Comparison of ENCODE assay signal across 11 cellular contexts in the genomic region with DNA sequence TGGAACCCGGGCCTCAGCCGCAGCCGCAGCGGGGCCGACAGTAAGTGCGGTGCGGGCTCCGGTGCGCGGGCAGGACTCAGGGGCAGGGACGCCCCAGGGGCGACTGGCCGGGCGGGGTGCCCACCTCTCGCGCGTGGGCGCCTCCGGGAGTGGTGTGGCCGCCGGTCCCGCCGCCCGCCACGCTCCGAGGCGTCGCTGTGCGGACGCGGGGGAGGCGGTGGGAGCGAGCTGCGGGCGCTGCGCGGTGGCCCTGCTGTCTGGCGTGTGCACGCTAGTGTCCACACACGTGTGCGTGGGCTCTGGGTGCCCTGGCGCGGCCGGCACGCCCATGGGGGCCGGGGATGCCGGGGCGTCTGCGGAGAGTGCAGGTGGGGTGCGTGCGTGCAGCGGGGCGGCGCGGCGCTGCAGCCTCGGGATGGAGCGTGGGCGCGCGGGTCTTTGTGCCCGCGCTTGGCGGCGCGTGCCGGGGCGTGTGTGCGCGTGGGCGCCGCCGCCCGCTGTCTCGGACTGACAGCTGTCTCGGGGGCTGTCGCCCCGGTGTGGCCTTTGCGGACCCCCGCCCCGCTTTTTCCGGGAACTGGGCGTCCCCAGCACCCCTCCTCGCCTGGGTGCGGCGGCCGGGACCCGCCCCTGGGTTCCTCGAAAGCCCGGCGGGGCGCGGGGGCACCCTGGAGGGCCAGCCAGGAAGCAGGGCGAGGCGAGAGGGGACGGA. TPM values are rescaled to one million over a fixed set of nuclear protein-coding genes. Genes with fewer than 3 reads are reported as not detected.
DNase-seq lines count a peak whose midpoint lies in the region; ATAC-seq, FAIRE-seq and TF ChIP-seq lines count a peak whose summit lies in the region.
"Had no signal": no experiment of that assay in that cellular context is flagged by ENCODE, and none has a peak within 500 bp of the region (broad histone marks: within the 10 kb centered on the region; RNA-seq: fewer than 3 reads in every experiment).

No MANE protein-coding gene starts in this region.

- no peak for TF ChIP-seq RAD21 in HepG2 (CRISPR knock-in tag; IDR thresholded peaks at IDR 0.05)

- H2AFZ ChIP-seq in HepG2 (ENCODE audit: low read length) = no peak overlapping the region

- CTCF ChIA-PET in HepG2 (lab: Yijun Ruan, JAX; ENCODE audit: low intra/inter-chr PET ratio, low total read pairs) = no interaction called here

- H3K27ac ChIP-seq in HepG2 (ENCODE audit: extremely low read length, insufficient read depth, low read length) (no peak overlapping the region), right lobe of liver (no peak overlapping the region), dorsolateral prefrontal cortex (peak overlapping the region in 56 of 59 donors; percentile 32 to 92 (median 80)), vagina (no peak overlapping the region)

- H3K4me1 ChIP-seq in HepG2 (ENCODE audit: insufficient read depth, low read length) (0 out of 2 replicates have a peak, but pooled peaks cover 13% of the 10 kb centered on the region), right lobe of liver (peaks cover 0 to 12% (median 0%) of the 10 kb centered on the region in 4 donors), mucosa of stomach (ENCODE audit: control insufficient read depth, insufficient read depth, low read length) (peaks cover 16% of the 10 kb centered on the region), vagina (peaks cover 20% of the 10 kb centered on the region)

- TF ChIP-seq EP300 in HepG2 (IDR thresholded peaks at IDR 0.05; ENCODE audit: low read depth in 2 of 2, low read length in 2 of 2) = no peak
- no peak for TF ChIP-seq EP300 in HepG2 (CRISPR knock-in tag; IDR thresholded peaks at IDR 0.05; ENCODE audit: borderline replicate concordance)

- TF ChIP-seq POLR2A in HepG2 (IDR thresholded peaks at IDR 0.05; ENCODE audit: insufficient read depth in 1 of 2, low read depth in 2 of 2, low read length in 2 of 2) (no peak), right lobe of liver (IDR thresholded peaks at IDR 0.05) (no peak), vagina (IDR thresholded peaks at IDR 0.05) (no peak)

- POLR2A ChIA-PET in HepG2 (lab: Yijun Ruan, JAX) = interaction anchor here (0.5 kb wide), 1 partner anchor 103 kb away, joined by 3 read pairs; no protein-coding TSS in a partner anchor

- H3K4me3 ChIP-seq in HepG2 (replicated peaks in 1 of 3; ENCODE audit: insufficient read depth in 1 of 3, low read depth in 2 of 3, low read length in 3 of 3) (peak overlapping the region; percentile 16 to 61 (median 26); a peak in 4 of 6 replicates), right lobe of liver (peak overlapping the region in 1 of 3 donors; percentile 1), dorsolateral prefrontal cortex (peak overlapping the region; percentile 16 to 71 (median 58)), mucosa of stomach (ENCODE audit: low read length) (no peak overlapping the region), vagina (peak overlapping the region; percentile 31 to 39)

- WGBS in HepG2 (ENCODE audit: low lambda C conversion rate) = no CpG with 5 or more reads among the region's 96 CpGs
- WGBS in right lobe of liver (ENCODE audit: insufficient coverage, low coverage, low lambda C conversion rate, missing lambda C conversion rate) = no CpG with 5 or more reads among the region's 96 CpGs

- BruUV-seq in HepG2 (replicated peaks; lab: Mats Ljungman, UMichigan) = no TSS peak

- ATAC-seq in HepG2 (peak; percentile 17; the same call in 2 of the 3 replicates), right lobe of liver (no peak), HG03565 (IDR thresholded peaks at IDR 0.05; ENCODE audit: unreplicated experiment) (no peak), HG03521 (IDR thresholded peaks at IDR 0.05; ENCODE audit: unreplicated experiment) (no peak)

- in situ Hi-C loops in HepG2 (cut with HindIII; ENCODE audit: extremely low pct_ligation_motif_present, low pct_unique_long_range_greater_than_20kb) = no loop called here

- peak overlapping the region; percentile 60 for H3K4me2 ChIP-seq in HepG2 (ENCODE audit: low read depth, low read length)

- no peak for TF ChIP-seq CTCF in HepG2 (CRISPR knock-in tag; IDR thresholded peaks at IDR 0.05)
- no peak for TF ChIP-seq CTCF in right lobe of liver (IDR thresholded peaks at IDR 0.05)
- peak in 3 of 56 donors; percentile 7 to 12 (median 12) for TF ChIP-seq CTCF in dorsolateral prefrontal cortex (IDR thresholded peaks at IDR 0.05 in 54 of 56, conservative IDR thresholded peaks at IDR 0.05 in 2 of 56; ENCODE audit: low read depth in 1 of 56, partially characterized antibody in 56 of 56)
- no peak for TF ChIP-seq CTCF in vagina (IDR thresholded peaks at IDR 0.05)

- intact Hi-C loops in HepG2 (cut with micrococcal nuclease; ENCODE audit: unreplicated experiment) = no loop called here
- intact Hi-C loops in right lobe of liver (cut with DNase I) = no loop called here
- intact Hi-C loops in dorsolateral prefrontal cortex (cut with DNase I) = no loop called here
- intact Hi-C loops in vagina (cut with DNase I) = no loop called here

- no peaks in the 10 kb centered on the region for H4K20me1 ChIP-seq in HepG2 (ENCODE audit: insufficient read depth, low read length)

- H3K9me3 ChIP-seq in HepG2 (ENCODE audit: low read length) = no peaks in the 10 kb centered on the region
- no peaks in the 10 kb centered on the region for H3K9me3 ChIP-seq in right lobe of liver
- H3K9me3 ChIP-seq in mucosa of stomach (ENCODE audit: control insufficient read depth, low read length) = no peaks in the 10 kb centered on the region
- no peaks in the 10 kb centered on the region for H3K9me3 ChIP-seq in vagina

- H3K36me3 ChIP-seq in HepG2 (replicated peaks in 1 of 2; ENCODE audit: control insufficient read depth in 1 of 2, insufficient read depth in 2 of 2, low read length in 2 of 2) (no peaks in the 10 kb centered on the region), right lobe of liver (no peaks in the 10 kb centered on the region), mucosa of stomach (ENCODE audit: control insufficient read depth, insufficient read depth, low read length) (no peaks in the 10 kb centered on the region), vagina (no peaks in the 10 kb centered on the region)

- H3K9ac ChIP-seq in HepG2 (ENCODE audit: insufficient read depth, low read depth, low read length) = no peak overlapping the region
- peak overlapping the region; percentile 15 for H3K9ac ChIP-seq in mucosa of stomach (ENCODE audit: low read length)

- no peaks in the 10 kb centered on the region for H3K79me2 ChIP-seq in HepG2 (ENCODE audit: insufficient read depth, low read length)

- H3K27me3 ChIP-seq in HepG2 (ENCODE audit: control insufficient read depth in 1 of 2, insufficient read depth in 2 of 2, low read length in 2 of 2) = peaks cover 22 to 63% of the 10 kb centered on the region in 2 experiments
- peaks cover 0 to 13% of the 10 kb centered on the region in 2 donors for H3K27me3 ChIP-seq in right lobe of liver
- peaks cover 0 to 24% (median 0%) of the 10 kb centered on the region in 45 donors for H3K27me3 ChIP-seq in dorsolateral prefrontal cortex
- peaks cover 63% of the 10 kb centered on the region for H3K27me3 ChIP-seq in mucosa of stomach (ENCODE audit: control insufficient read depth, insufficient read depth, low read length)
- peaks cover 10% of the 10 kb centered on the region for H3K27me3 ChIP-seq in vagina

- DNase-seq in HepG2 (ENCODE audit: low spot score) (no peak), right lobe of liver (no peak), dorsolateral prefrontal cortex (peak in 1 of 10 donors; percentile 54), vagina (ENCODE audit: extremely low spot score in 2 of 2) (no peak), frontal cortex (ENCODE audit: low spot score in 2 of 2) (no peak)
- DNase-seq: cerebellar nuclear complex, NCI-H226 had no signal

- FAIRE-seq in HepG2 (lab: Jason Lieb, UNC) (no peak), frontal cortex (lab: Jason Lieb, UNC) (no peak)

RNA-seq across cellular contexts. Expression of a gene that starts 0.8 kb away (rescaled TPM):
- not detected in 2 replicates for total RNA-seq in HepG2 (2016; rRNA removed; fragmentation: Illumina TruSeq; extraction: Trizol)
- total RNA-seq in HepG2 (2016; cell fraction: cytosol; rRNA removed; fragmentation: Illumina TruSeq; extraction: Trizol; ENCODE audit: low read depth) = not detected in 2 replicates
- not detected in 2 replicates for total RNA-seq in HepG2 (2016; cell fraction: insoluble cytoplasmic fraction; rRNA removed; fragmentation: Illumina TruSeq; extraction: Trizol)
- not detected in 2 replicates for total RNA-seq in HepG2 (2016; cell fraction: membrane; rRNA removed; fragmentation: Illumina TruSeq; extraction: Trizol)
- not detected in 2 replicates for total RNA-seq in HepG2 (2016; cell fraction: nucleus; rRNA removed; fragmentation: Illumina TruSeq; extraction: Trizol)
- not detected in 2 replicates for polyA plus RNA-seq in HepG2 (2011; rRNA removed)
- polyA plus RNA-seq in HepG2 (2011; cell fraction: cytosol; rRNA removed) = not detected in 2 replicates
- polyA plus RNA-seq in HepG2 (2011; cell fraction: nucleus; rRNA removed) = not detected in 2 replicates
- polyA plus RNA-seq in HepG2 (2012) = not detected in 2 replicates
- polyA plus RNA-seq in HepG2 (2016; cell fraction: cytosol; fragmentation: Illumina TruSeq; extraction: Trizol; ENCODE audit: low read depth) = not detected in 2 replicates
- not detected in 2 replicates for polyA plus RNA-seq in HepG2 (2016; cell fraction: insoluble cytoplasmic fraction; fragmentation: Illumina TruSeq; extraction: Trizol; ENCODE audit: low read depth)
- not detected in 2 replicates for polyA plus RNA-seq in HepG2 (2016; cell fraction: membrane; fragmentation: Illumina TruSeq; extraction: Trizol; ENCODE audit: low read depth)
- not detected in 2 replicates for polyA plus RNA-seq in HepG2 (2016; cell fraction: nucleus; fragmentation: Illumina TruSeq; extraction: Trizol; ENCODE audit: insufficient read depth, low read depth)
- 0.21 TPM in 1 of 2 replicates, not detected in the other for polyA minus RNA-seq in HepG2 (2011; rRNA and poly(A)+ RNA removed; ENCODE audit: low replicate concordance)
- not detected in 2 replicates for polyA minus RNA-seq in HepG2 (2011; cell fraction: cytosol; rRNA and poly(A)+ RNA removed)
- not detected in 2 replicates for polyA minus RNA-seq in HepG2 (2011; cell fraction: nucleus; rRNA and poly(A)+ RNA removed)
- not detected for total RNA-seq in right lobe of liver
- total RNA-seq in dorsolateral prefrontal cortex = 10 to 100 TPM in 29 of 120 experiments, 1 to 10 TPM in 91; 2.4 to 12.7 (median 8.0) TPM
- 0.98 TPM for total RNA-seq in vagina
- 1.6 TPM for total RNA-seq in frontal cortex
- total RNA-seq: mucosa of gallbladder had no signal

RNA-seq across cellular contexts. Expression of a gene that starts 6.3 kb away (rescaled TPM):
- total RNA-seq in HepG2 (2016; rRNA removed; fragmentation: Illumina TruSeq; extraction: Trizol) (10.3 and 13.2 TPM in 2 replicates), right lobe of liver (10 to 100 TPM; 13.0 to 21.9 (median 17.8) TPM), dorsolateral prefrontal cortex (100 to 1,000 TPM in 14 of 120 experiments, 10 to 100 TPM in 106; 60.7 to 140 (median 86.2) TPM), vagina (20.6 TPM), frontal cortex (9.8 TPM)
- total RNA-seq in HepG2 (2016; cell fraction: cytosol; rRNA removed; fragmentation: Illumina TruSeq; extraction: Trizol; ENCODE audit: low read depth) = 11.7 and 14.7 TPM in 2 replicates
- total RNA-seq in HepG2 (2016; cell fraction: insoluble cytoplasmic fraction; rRNA removed; fragmentation: Illumina TruSeq; extraction: Trizol) = 8.2 and 14.4 TPM in 2 replicates
- total RNA-seq in HepG2 (2016; cell fraction: membrane; rRNA removed; fragmentation: Illumina TruSeq; extraction: Trizol) = 15.8 and 22.6 TPM in 2 replicates
- 10.5 and 11.6 TPM in 2 replicates for total RNA-seq in HepG2 (2016; cell fraction: nucleus; rRNA removed; fragmentation: Illumina TruSeq; extraction: Trizol)
- polyA plus RNA-seq in HepG2 (2011; rRNA removed) = 8.5 and 10.4 TPM in 2 replicates
- polyA plus RNA-seq in HepG2 (2011; cell fraction: cytosol; rRNA removed) = 6.1 and 9.3 TPM in 2 replicates
- 22.5 and 26.2 TPM in 2 replicates for polyA plus RNA-seq in HepG2 (2011; cell fraction: nucleus; rRNA removed)
- polyA plus RNA-seq in HepG2 (2012) = 11.9 and 14.1 TPM in 2 replicates
- polyA plus RNA-seq in HepG2 (2016; cell fraction: cytosol; fragmentation: Illumina TruSeq; extraction: Trizol; ENCODE audit: low read depth) = 19.8 and 22.4 TPM in 2 replicates
- polyA plus RNA-seq in HepG2 (2016; cell fraction: insoluble cytoplasmic fraction; fragmentation: Illumina TruSeq; extraction: Trizol; ENCODE audit: low read depth) = 18.6 and 20.2 TPM in 2 replicates
- 33.5 and 34.6 TPM in 2 replicates for polyA plus RNA-seq in HepG2 (2016; cell fraction: membrane; fragmentation: Illumina TruSeq; extraction: Trizol; ENCODE audit: low read depth)
- polyA plus RNA-seq in HepG2 (2016; cell fraction: nucleus; fragmentation: Illumina TruSeq; extraction: Trizol; ENCODE audit: insufficient read depth, low read depth) = 34.1 and 40.3 TPM in 2 replicates
- 13.8 and 54.4 TPM in 2 replicates for polyA minus RNA-seq in HepG2 (2011; rRNA and poly(A)+ RNA removed; ENCODE audit: low replicate concordance)
- polyA minus RNA-seq in HepG2 (2011; cell fraction: cytosol; rRNA and poly(A)+ RNA removed) = 4.0 and 5.5 TPM in 2 replicates
- polyA minus RNA-seq in HepG2 (2011; cell fraction: nucleus; rRNA and poly(A)+ RNA removed) = 7.3 and 9.9 TPM in 2 replicates

RNA-seq across cellular contexts. Expression of a gene that starts 7.4 kb away (rescaled TPM):
- total RNA-seq in HepG2 (2016; rRNA removed; fragmentation: Illumina TruSeq; extraction: Trizol) (28.5 and 33.0 TPM in 2 replicates), right lobe of liver (10 to 100 TPM; 22.0 to 53.8 (median 26.0) TPM), dorsolateral prefrontal cortex (100 to 1,000 TPM in 1 of 120 experiments, 10 to 100 TPM in 119; 49.5 to 105 (median 74.6) TPM), vagina (83.5 TPM), frontal cortex (44.8 TPM)
- total RNA-seq in HepG2 (2016; cell fraction: cytosol; rRNA removed; fragmentation: Illumina TruSeq; extraction: Trizol; ENCODE audit: low read depth) = 38.1 and 48.3 TPM in 2 replicates
- 31.6 and 32.7 TPM in 2 replicates for total RNA-seq in HepG2 (2016; cell fraction: insoluble cytoplasmic fraction; rRNA removed; fragmentation: Illumina TruSeq; extraction: Trizol)
- 45.1 and 50.4 TPM in 2 replicates for total RNA-seq in HepG2 (2016; cell fraction: membrane; rRNA removed; fragmentation: Illumina TruSeq; extraction: Trizol)
- total RNA-seq in HepG2 (2016; cell fraction: nucleus; rRNA removed; fragmentation: Illumina TruSeq; extraction: Trizol) = 11.0 and 16.1 TPM in 2 replicates
- polyA plus RNA-seq in HepG2 (2011; rRNA removed) = 17.9 and 21.2 TPM in 2 replicates
- polyA plus RNA-seq in HepG2 (2011; cell fraction: cytosol; rRNA removed) = 16.2 and 25.5 TPM in 2 replicates
- 11.7 and 12.5 TPM in 2 replicates for polyA plus RNA-seq in HepG2 (2011; cell fraction: nucleus; rRNA removed)
- 7.1 and 11.0 TPM in 2 replicates for polyA plus RNA-seq in HepG2 (2012)
- polyA plus RNA-seq in HepG2 (2016; cell fraction: cytosol; fragmentation: Illumina TruSeq; extraction: Trizol; ENCODE audit: low read depth) = 44.2 and 54.0 TPM in 2 replicates
- 30.5 and 33.9 TPM in 2 replicates for polyA plus RNA-seq in HepG2 (2016; cell fraction: insoluble cytoplasmic fraction; fragmentation: Illumina TruSeq; extraction: Trizol; ENCODE audit: low read depth)
- 44.1 and 45.8 TPM in 2 replicates for polyA plus RNA-seq in HepG2 (2016; cell fraction: membrane; fragmentation: Illumina TruSeq; extraction: Trizol; ENCODE audit: low read depth)
- 18.3 and 24.9 TPM in 2 replicates for polyA plus RNA-seq in HepG2 (2016; cell fraction: nucleus; fragmentation: Illumina TruSeq; extraction: Trizol; ENCODE audit: insufficient read depth, low read depth)
- 10.3 and 10.8 TPM in 2 replicates for polyA minus RNA-seq in HepG2 (2011; rRNA and poly(A)+ RNA removed; ENCODE audit: low replicate concordance)
- 3.5 and 4.1 TPM in 2 replicates for polyA minus RNA-seq in HepG2 (2011; cell fraction: cytosol; rRNA and poly(A)+ RNA removed)
- polyA minus RNA-seq in HepG2 (2011; cell fraction: nucleus; rRNA and poly(A)+ RNA removed) = 3.1 and 4.0 TPM in 2 replicates

RNA-seq across cellular contexts. Expression of a gene that starts 8.3 kb away (rescaled TPM):
- 0.22 and 0.73 TPM in 2 replicates for total RNA-seq in HepG2 (2016; rRNA removed; fragmentation: Illumina TruSeq; extraction: Trizol)
- not detected in 2 replicates for total RNA-seq in HepG2 (2016; cell fraction: cytosol; rRNA removed; fragmentation: Illumina TruSeq; extraction: Trizol; ENCODE audit: low read depth)
- 0.49 and 0.52 TPM in 2 replicates for total RNA-seq in HepG2 (2016; cell fraction: insoluble cytoplasmic fraction; rRNA removed; fragmentation: Illumina TruSeq; extraction: Trizol)
- 0.34 TPM in 1 of 2 replicates, not detected in the other for total RNA-seq in HepG2 (2016; cell fraction: membrane; rRNA removed; fragmentation: Illumina TruSeq; extraction: Trizol)
- not detected in 2 replicates for total RNA-seq in HepG2 (2016; cell fraction: nucleus; rRNA removed; fragmentation: Illumina TruSeq; extraction: Trizol)
- polyA plus RNA-seq in HepG2 (2011; rRNA removed) = 0.16 and 0.48 TPM in 2 replicates
- 0.26 and 0.66 TPM in 2 replicates for polyA plus RNA-seq in HepG2 (2011; cell fraction: cytosol; rRNA removed)
- polyA plus RNA-seq in HepG2 (2011; cell fraction: nucleus; rRNA removed) = 0.38 TPM in 1 of 2 replicates, not detected in the other
- polyA plus RNA-seq in HepG2 (2012) = 0.23 TPM in 1 of 2 replicates, not detected in the other
- polyA plus RNA-seq in HepG2 (2016; cell fraction: cytosol; fragmentation: Illumina TruSeq; extraction: Trizol; ENCODE audit: low read depth) = 0.15 and 0.65 TPM in 2 replicates
- 0.59 TPM in 1 of 2 replicates, not detected in the other for polyA plus RNA-seq in HepG2 (2016; cell fraction: insoluble cytoplasmic fraction; fragmentation: Illumina TruSeq; extraction: Trizol; ENCODE audit: low read depth)
- polyA plus RNA-seq in HepG2 (2016; cell fraction: membrane; fragmentation: Illumina TruSeq; extraction: Trizol; ENCODE audit: low read depth) = 0.44 TPM in 1 of 2 replicates, not detected in the other
- polyA plus RNA-seq in HepG2 (2016; cell fraction: nucleus; fragmentation: Illumina TruSeq; extraction: Trizol; ENCODE audit: insufficient read depth, low read depth) = 1.2 TPM in 1 of 2 replicates, not detected in the other
- polyA minus RNA-seq in HepG2 (2011; rRNA and poly(A)+ RNA removed; ENCODE audit: low replicate concordance) = 0.42 TPM in 1 of 2 replicates, not detected in the other
- not detected in 2 replicates for polyA minus RNA-seq in HepG2 (2011; cell fraction: cytosol; rRNA and poly(A)+ RNA removed)
- polyA minus RNA-seq in HepG2 (2011; cell fraction: nucleus; rRNA and poly(A)+ RNA removed) = not detected in 2 replicates
- total RNA-seq in right lobe of liver = not detected
- total RNA-seq in dorsolateral prefrontal cortex = 1 to 10 TPM in 115 of 120 experiments, under 1 TPM in 3, not detected in 2; 0.69 to 9.3 (median 3.0) TPM
- total RNA-seq in vagina = not detected
- 0.82 TPM for total RNA-seq in frontal cortex

RNA-seq across cellular contexts. Expression of a gene that starts 13.4 kb away (rescaled TPM):
- total RNA-seq in HepG2 (2016; rRNA removed; fragmentation: Illumina TruSeq; extraction: Trizol) (28.3 and 36.3 TPM in 2 replicates), right lobe of liver (10 to 100 TPM; 28.5 to 82.6 (median 47.7) TPM), dorsolateral prefrontal cortex (10 to 100 TPM; 20.7 to 65.0 (median 36.4) TPM), vagina (44.4 TPM), frontal cortex (12.6 TPM)
- total RNA-seq in HepG2 (2016; cell fraction: cytosol; rRNA removed; fragmentation: Illumina TruSeq; extraction: Trizol; ENCODE audit: low read depth) = 21.0 and 23.1 TPM in 2 replicates
- total RNA-seq in HepG2 (2016; cell fraction: insoluble cytoplasmic fraction; rRNA removed; fragmentation: Illumina TruSeq; extraction: Trizol) = 26.0 and 36.9 TPM in 2 replicates
- total RNA-seq in HepG2 (2016; cell fraction: membrane; rRNA removed; fragmentation: Illumina TruSeq; extraction: Trizol) = 46.3 and 50.0 TPM in 2 replicates
- total RNA-seq in HepG2 (2016; cell fraction: nucleus; rRNA removed; fragmentation: Illumina TruSeq; extraction: Trizol) = 18.8 and 23.8 TPM in 2 replicates
- 18.1 and 24.3 TPM in 2 replicates for polyA plus RNA-seq in HepG2 (2011; rRNA removed)
- polyA plus RNA-seq in HepG2 (2011; cell fraction: cytosol; rRNA removed) = 23.6 and 37.4 TPM in 2 replicates
- 31.2 and 32.0 TPM in 2 replicates for polyA plus RNA-seq in HepG2 (2011; cell fraction: nucleus; rRNA removed)
- 15.3 and 20.7 TPM in 2 replicates for polyA plus RNA-seq in HepG2 (2012)
- 15.0 and 16.3 TPM in 2 replicates for polyA plus RNA-seq in HepG2 (2016; cell fraction: cytosol; fragmentation: Illumina TruSeq; extraction: Trizol; ENCODE audit: low read depth)
- 19.1 and 21.1 TPM in 2 replicates for polyA plus RNA-seq in HepG2 (2016; cell fraction: insoluble cytoplasmic fraction; fragmentation: Illumina TruSeq; extraction: Trizol; ENCODE audit: low read depth)
- polyA plus RNA-seq in HepG2 (2016; cell fraction: membrane; fragmentation: Illumina TruSeq; extraction: Trizol; ENCODE audit: low read depth) = 25.2 and 26.9 TPM in 2 replicates
- polyA plus RNA-seq in HepG2 (2016; cell fraction: nucleus; fragmentation: Illumina TruSeq; extraction: Trizol; ENCODE audit: insufficient read depth, low read depth) = 37.3 and 45.3 TPM in 2 replicates
- polyA minus RNA-seq in HepG2 (2011; rRNA and poly(A)+ RNA removed; ENCODE audit: low replicate concordance) = 28.9 and 57.4 TPM in 2 replicates
- 13.1 and 14.8 TPM in 2 replicates for polyA minus RNA-seq in HepG2 (2011; cell fraction: cytosol; rRNA and poly(A)+ RNA removed)
- 10.8 and 12.1 TPM in 2 replicates for polyA minus RNA-seq in HepG2 (2011; cell fraction: nucleus; rRNA and poly(A)+ RNA removed)

Comparison
In these comparisons a context has a peak if more than half of its experiments do, and no peak if none do; other contexts are left out.
1. H3K27ac ChIP-seq: peak in dorsolateral prefrontal cortex (56 of 59); none in HepG2 (single experiment), right lobe of liver (0 of 3) and vagina (single experiment).